ENCODE assay signal across 8 cellular contexts in the genomic region with DNA sequence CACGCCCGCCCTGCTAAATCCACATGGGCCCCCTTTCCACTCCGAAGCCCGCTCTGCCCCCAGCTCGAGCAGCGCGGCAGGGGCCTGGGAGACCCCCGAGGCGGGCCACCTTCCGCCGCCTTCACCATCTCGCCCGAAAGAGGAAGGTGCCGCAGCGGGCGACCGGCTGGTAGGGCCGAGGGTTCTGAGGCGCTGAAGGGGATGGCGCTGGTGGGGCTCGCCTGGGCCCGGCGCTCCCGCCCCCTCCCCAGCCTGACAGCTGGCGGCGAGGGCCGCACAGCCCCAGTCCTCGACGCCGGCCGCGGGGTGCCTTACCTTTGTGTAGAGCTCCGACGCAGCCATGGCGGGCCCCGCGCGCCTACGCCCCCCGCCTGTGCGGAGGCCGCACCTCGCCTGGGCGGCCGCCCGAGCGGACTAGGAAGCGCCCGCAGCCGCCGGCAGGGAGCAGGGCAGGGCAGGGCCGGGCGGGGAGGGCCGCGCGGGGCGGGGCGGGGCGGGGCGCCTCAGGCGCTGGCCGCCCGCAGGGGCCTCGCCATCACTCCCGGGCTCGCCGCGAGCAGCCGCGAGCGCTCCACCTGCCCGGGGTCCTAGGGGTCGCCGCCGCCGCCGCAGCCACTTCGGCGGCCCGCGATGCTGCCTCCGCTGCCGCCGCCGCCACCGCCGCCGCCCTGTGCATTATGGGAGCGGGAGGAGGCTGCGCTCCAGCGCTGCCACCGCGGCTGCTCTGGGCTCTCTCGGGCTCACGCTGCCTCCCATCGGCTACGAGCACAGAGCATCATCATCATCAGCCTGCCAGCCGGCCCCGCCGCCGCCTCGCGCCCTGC. TPM values are rescaled to one million over a fixed set of nuclear protein-coding genes. Genes with fewer than 3 reads are reported as not detected.
DNase-seq lines count a peak whose midpoint lies in the region; ATAC-seq, FAIRE-seq and TF ChIP-seq lines count a peak whose summit lies in the region.

Gene MYO5A (minus strand): TSS at position 416 of the 824 bp plus-strand sequence. CDS start 74 bp downstream, at position 342.

- H3K27me3 ChIP-seq in bronchial epithelial cell (ENCODE audit: control insufficient read depth, insufficient read depth, low read length) = no peaks in the 10 kb centered on the region

- TF ChIP-seq CTCF in WI38 (IDR thresholded peaks at IDR 0.05; ENCODE audit: low read depth, low read length) (no peak), bronchial epithelial cell (IDR thresholded peaks at IDR 0.05; ENCODE audit: insufficient read depth, low read length, severe bottlenecking) (peak; percentile 15)

- H3K36me3 ChIP-seq in bronchial epithelial cell (ENCODE audit: control insufficient read depth, insufficient read depth, low read length) = no peaks in the 10 kb centered on the region

- DNase-seq in NCI-H2107 (lab: John Stamatoyannopoulos, UW) (peak; percentile 3), NCI-H2107 treated with DMSO at 0.1 percent for 48 hours (lab: John Stamatoyannopoulos, UW; ENCODE audit: unreplicated experiment) (no peak), NCI-H1436 treated with DMSO at 0.1 percent for 48 hours (lab: John Stamatoyannopoulos, UW) (peak; percentile 3), bronchial epithelial cell (ENCODE audit: low read depth) (peak; percentile 62), islet precursor cell (peak; percentile 85)
- DNase-seq in stimulated activated CD4-positive, alpha-beta T cell treated with anti-CD3 and anti-CD28 coated beads, Interleukin-12 subunit alpha, Interleukin-12 subunit beta, amount 100 ng/mL, for 48 hours (ENCODE audit: low read depth in 2 of 3, low spot score in 1 of 3) = peak; percentile 54 to 68 (median 65)

- FAIRE-seq in bronchial epithelial cell (lab: Jason Lieb, UNC) = no peak

- H3K4me3 ChIP-seq in WI38 (ENCODE audit: low read depth, low read length) (peak within 1 kb of the TSS; percentile 74), bronchial epithelial cell (ENCODE audit: low read depth, low read length) (peak within 1 kb of the TSS; percentile 66)

- ATAC-seq in HG02763 (IDR thresholded peaks at IDR 0.05; ENCODE audit: unreplicated experiment) = peak; percentile 83

RNA-seq across cellular contexts. Expression of gene MYO5A, which starts in this region (rescaled TPM):
- total RNA-seq in bronchial epithelial cell = 29.5 and 51.1 TPM in 2 replicates
